Comparison of ENCODE assay signal across 20 cellular contexts in genomic region chr4:138251904-138252303, GRCh38. TPM values are rescaled to one million over a fixed set of nuclear protein-coding genes. Genes with fewer than 3 reads are reported as not detected.
A peak's percentile ranks its signal among the peaks of the same experiment; 100 is the strongest.
DNase-seq lines count a peak whose midpoint lies in the region; ATAC-seq, FAIRE-seq and TF ChIP-seq lines count a peak whose summit lies in the region.
"Had no signal": no experiment of that assay in that cellular context is flagged by ENCODE, and none has a peak within 500 bp of the region (broad histone marks: within the 10 kb centered on the region; RNA-seq: fewer than 3 reads in every experiment).

No MANE protein-coding gene starts in this region.

- no peaks in the 10 kb centered on the region for H3K9me1 ChIP-seq in IMR-90 (ENCODE audit: insufficient read depth, low read length)

- H2BK120ac ChIP-seq in IMR-90 (ENCODE audit: low read depth, low read length), result peak overlapping the region; percentile 63
- no peak overlapping the region for H2BK120ac ChIP-seq in trophoblast cell (ENCODE audit: insufficient read depth, low read length, poor library complexity)

- no CpG with 5 or more reads among the region's 4 CpGs for WGBS in IMR-90 (ENCODE audit: extremely low coverage in 2 of 2, insufficient read length in 1 of 2), 2 experiments
- WGBS in trophoblast cell (ENCODE audit: extremely low coverage, insufficient coverage, insufficient read length), result no CpG with 5 or more reads among the region's 4 CpGs

- H3K4me3 ChIP-seq in IMR-90 (ENCODE audit: insufficient read depth, low read depth, low read length), result no peak overlapping the region
- no peak overlapping the region for H3K4me3 ChIP-seq in brain microvascular endothelial cell (ENCODE audit: low read depth, low read length)
- H3K4me3 ChIP-seq in trophoblast cell (ENCODE audit: low read depth, low read length), result no peak overlapping the region
- H3K4me3 ChIP-seq: SK-N-MC had no signal

- H3K27ac ChIP-seq in IMR-90 (ENCODE audit: insufficient read depth, low read length), result no peak overlapping the region
- peak overlapping the region; percentile 52 for H3K27ac ChIP-seq in brain microvascular endothelial cell
- H3K27ac ChIP-seq in trophoblast cell (ENCODE audit: low read depth, low read length), result no peak overlapping the region

- BruUV-seq in IMR-90 (replicated peaks; lab: Mats Ljungman, UMichigan), result no TSS peak

- no peak overlapping the region for H3K23ac ChIP-seq in IMR-90 (ENCODE audit: low read depth, low read length)
- H3K23ac ChIP-seq in trophoblast cell (ENCODE audit: low read length), result no peak overlapping the region

- H3K4me1 ChIP-seq in IMR-90 (ENCODE audit: control insufficient read depth, insufficient read depth, low read length) (no peaks in the 10 kb centered on the region), trophoblast cell (ENCODE audit: control insufficient read depth in 1 of 2, insufficient read depth in 2 of 2, low read length in 2 of 2) (peaks cover 2% of the 10 kb centered on the region in 2 experiments)

- no peak for TF ChIP-seq POLR2A in IMR-90 (IDR thresholded peaks at IDR 0.05; ENCODE audit: low read depth, low read length)

- dilution Hi-C loops in IMR-90 (cut with HindIII; ENCODE audit: low sequenced_read_pairs, unreplicated experiment), result no loop called here

- H4K5ac ChIP-seq in IMR-90 (ENCODE audit: low read depth, low read length), result no peak overlapping the region

- intact Hi-C loops in IMR-90 (cut with micrococcal nuclease), result no loop called here

- H3K9ac ChIP-seq in IMR-90 (ENCODE audit: low read depth, low read length), result no peak overlapping the region
- no peak overlapping the region for H3K9ac ChIP-seq in trophoblast cell (ENCODE audit: low read length)

- no peak overlapping the region for H3K56ac ChIP-seq in IMR-90 (ENCODE audit: extremely low read depth, insufficient read depth, low read length)

- H3K4me2 ChIP-seq in IMR-90 (ENCODE audit: low read depth, low read length) (no peak overlapping the region), trophoblast cell (ENCODE audit: low read length) (no peak overlapping the region)

- FAIRE-seq in frontal cortex (lab: Jason Lieb, UNC), result no peak
- FAIRE-seq: HTR-8/SVneo, RCC 7860 had no signal

- H2AFZ ChIP-seq in IMR-90 (replicated peaks; ENCODE audit: low read length, poor library complexity), result no peak overlapping the region
- no peak overlapping the region for H2AFZ ChIP-seq in trophoblast cell (ENCODE audit: insufficient read depth, low read length, poor library complexity)

- ATAC-seq in IMR-90 (ENCODE audit: low read depth) (no peak), HG02642 (IDR thresholded peaks at IDR 0.05; ENCODE audit: poor library complexity, unreplicated experiment) (no peak), GM18861 (IDR thresholded peaks at IDR 0.05; ENCODE audit: unreplicated experiment) (no peak)
- ATAC-seq: T-cell had no signal

- in situ Hi-C loops in IMR-90 (cut with MboI; ENCODE audit: low sequenced_read_pairs), result no loop called here
- in situ Hi-C loops in brain microvascular endothelial cell (cut with HindIII; ENCODE audit: low pct_ligation_motif_present, low sequenced_read_pairs), result no loop called here

- no peak for TF ChIP-seq RAD21 in IMR-90 (IDR thresholded peaks at IDR 0.05; ENCODE audit: low read length)

- H3K9me3 ChIP-seq in IMR-90 (ENCODE audit: control insufficient read depth, insufficient read depth, low read length) (no peaks in the 10 kb centered on the region), trophoblast cell (ENCODE audit: insufficient read depth, low read depth, low read length) (no peaks in the 10 kb centered on the region)

- peak overlapping the region; percentile 66; the same call in 1 of the 2 replicates for H2BK20ac ChIP-seq in IMR-90 (ENCODE audit: low read depth, low read length)

- H3K36me3 ChIP-seq in IMR-90 (ENCODE audit: control insufficient read depth, insufficient read depth, low read length) (no peaks in the 10 kb centered on the region), brain microvascular endothelial cell (replicated peaks) (no peaks in the 10 kb centered on the region), trophoblast cell (ENCODE audit: control insufficient read depth in 1 of 2, insufficient read depth in 2 of 2, low read length in 2 of 2) (no peaks in the 10 kb centered on the region)

- H3K79me1 ChIP-seq in IMR-90 (ENCODE audit: low read depth in 1 of 2, low read length in 2 of 2) (no peaks in the 10 kb centered on the region), trophoblast cell (ENCODE audit: low read length) (no peaks in the 10 kb centered on the region)

- H3K27me3 ChIP-seq in IMR-90 (ENCODE audit: control insufficient read depth, insufficient read depth, low read length) (no peaks in the 10 kb centered on the region), brain microvascular endothelial cell (replicated peaks) (no peaks in the 10 kb centered on the region), trophoblast cell (ENCODE audit: insufficient read depth, low read length) (no peaks in the 10 kb centered on the region)

- no peak overlapping the region for H3K14ac ChIP-seq in IMR-90 (replicated peaks; ENCODE audit: low read depth, low read length)
- peak overlapping the region; percentile 44 for H3K14ac ChIP-seq in trophoblast cell (ENCODE audit: low read length)

- H3K18ac ChIP-seq in IMR-90 (ENCODE audit: low read depth, low read length), result no peak overlapping the region
- H3K18ac ChIP-seq in trophoblast cell (ENCODE audit: low read length), result no peak overlapping the region

- no peak overlapping the region for H4K91ac ChIP-seq in IMR-90 (ENCODE audit: insufficient read depth, low read depth, low read length)
- H4K91ac ChIP-seq in trophoblast cell (ENCODE audit: low read depth, low read length), result peak overlapping the region; percentile 14

- peak overlapping the region; percentile 76 for H2BK12ac ChIP-seq in trophoblast cell (ENCODE audit: low read length)

- TF ChIP-seq CTCF in IMR-90 (conservative IDR thresholded peaks at IDR 0.05; ENCODE audit: low read depth, low read length) (no peak), brain microvascular endothelial cell (IDR thresholded peaks at IDR 0.05; ENCODE audit: low read depth, low read length, missing control alignments) (no peak)

- H4K12ac ChIP-seq in trophoblast cell (ENCODE audit: low read depth, low read length), result peak overlapping the region; percentile 54

- H2AK5ac ChIP-seq in IMR-90 (ENCODE audit: low read depth, low read length), result no peak overlapping the region; the same call in 1 of the 2 replicates
- no peak overlapping the region for H2AK5ac ChIP-seq in trophoblast cell (ENCODE audit: low read length)

- H3K79me2 ChIP-seq in trophoblast cell (ENCODE audit: control insufficient read depth, insufficient read depth, low read length, poor library complexity), result no peaks in the 10 kb centered on the region

- peak overlapping the region; percentile 16; the same call in 1 of the 3 replicates for H2BK15ac ChIP-seq in IMR-90 (ENCODE audit: low read depth, low read length)

- H3K4ac ChIP-seq in IMR-90 (ENCODE audit: low read depth, low read length) (peak overlapping the region; percentile 64; the same call in 1 of the 2 replicates), trophoblast cell (ENCODE audit: low read depth, low read length) (no peak overlapping the region)

- DNase-seq in ELR (ENCODE audit: low read depth) (peak; percentile 42), IMR-90 (no peak), brain microvascular endothelial cell (no peak), trophoblast cell (peak in 1 of 2 donors; percentile 42), frontal cortex (ENCODE audit: low spot score in 2 of 2) (no peak)
- DNase-seq: C1 segment of cervical spinal cord; DMS79 treated with DMSO at 0.1 percent for 48 hours; GDM1; H7; NCI-H1105; NCI-H2081 treated with DMSO at 0.1 percent for 48 hours; NCI-H748 treated with DMSO at 0.1 percent for 48 hours; NK-92 treated with Interleukin-12 subunit alpha and Interleukin-12 subunit beta, amount 100 ng/mL, for 24 hours; SHP77; T-cell had no signal

- POLR2A ChIA-PET in IMR-90 (lab: Charles Lee; ENCODE audit: unreplicated experiment), result no interaction called here

- H4K20me1 ChIP-seq in IMR-90 (ENCODE audit: insufficient read depth, low read length), result no peaks in the 10 kb centered on the region

- H4K8ac ChIP-seq in IMR-90 (ENCODE audit: low read depth in 2 of 2, low read length in 2 of 2) (0 out of 4 replicates have a peak overlapping the region, but pooled peaks of 1 of the 2 experiments have one; percentile 42), trophoblast cell (ENCODE audit: low read depth, low read length) (peak overlapping the region; percentile 38)

- CTCF ChIA-PET in IMR-90 (lab: Yijun Ruan, JAX), result no interaction called here

- no peak overlapping the region for H2AK9ac ChIP-seq in IMR-90 (replicated peaks; ENCODE audit: low read depth, low read length, poor library complexity)

- H2BK5ac ChIP-seq in IMR-90 (ENCODE audit: low read depth, low read length, poor library complexity, severe bottlenecking) (no peak overlapping the region), trophoblast cell (ENCODE audit: low read depth, low read length, poor library complexity) (peak overlapping the region; percentile 68)

TF ChIP-seq in IMR-90, 13 proteins besides CTCF, POLR2A, EP300 and RAD21 (continues in another document):
- TF ChIP-seq MAFK (IDR thresholded peaks at IDR 0.05; ENCODE audit: low read depth, low read length) (no peak), MXI1 (IDR thresholded peaks at IDR 0.05; ENCODE audit: borderline replicate concordance, low read depth, low read length) (no peak), FOS (IDR thresholded peaks at IDR 0.05; ENCODE audit: low read depth, low read length) (no peak), RCOR1 (IDR thresholded peaks at IDR 0.05; ENCODE audit: insufficient replicate concordance, low read length) (no peak), CHD1 (IDR thresholded peaks at IDR 0.05; ENCODE audit: low read depth, low read length) (no peak), RFX5 (IDR thresholded peaks at IDR 0.05; ENCODE audit: low read depth, low read length) (no peak), NFE2L2 (IDR thresholded peaks at IDR 0.05; ENCODE audit: low read depth, low read length) (no peak), SMC3 (IDR thresholded peaks at IDR 0.05; ENCODE audit: low read depth, low read length) (no peak), BHLHE40 (IDR thresholded peaks at IDR 0.05; ENCODE audit: low read depth, low read length) (no peak), MAZ (IDR thresholded peaks at IDR 0.05; ENCODE audit: borderline replicate concordance, low read depth, low read length) (no peak), CEBPB (IDR thresholded peaks at IDR 0.05; ENCODE audit: low read depth, low read length) (no peak)

RNA-seq across cellular contexts. Expression of gene SLC7A11, which starts 9.8 kb away (rescaled TPM):
- total RNA-seq in IMR-90 (2012; rRNA removed) (24.7 and 35.6 TPM in 2 replicates), frontal cortex (33.0 TPM)
- polyA plus RNA-seq in IMR-90 (2012; rRNA removed), result 5.6 and 8.3 TPM in 2 replicates
- 1.1 and 1.5 TPM in 2 replicates for polyA plus RNA-seq in IMR-90 (2012; cell fraction: cytosol; rRNA removed)
- 1.2 and 14.0 TPM in 2 replicates for polyA plus RNA-seq in IMR-90 (2012; cell fraction: nucleus; rRNA removed; ENCODE audit: low replicate concordance)
- 57.3 and 64.9 TPM in 2 replicates for polyA plus RNA-seq in trophoblast cell (2013)
